In genomic region chr10:58174831-58175230, GRCh38 we compare ENCODE assay signal across 29 cellular contexts.
"Had no signal": no experiment of that assay in that cellular context is flagged by ENCODE, and none has a peak within 500 bp of the region (broad histone marks: within the 10 kb centered on the region; RNA-seq: fewer than 3 reads in every experiment).

No MANE protein-coding gene starts in this region.

- H3K4me1 Mint-ChIP-seq: memory B cell; naive thymus-derived CD8-positive, alpha-beta T cell; neural crest cell; stimulated activated effector memory CD8-positive, alpha-beta T cell treated with anti-CD3 and anti-CD28 coated beads, Interleukin-12 subunit alpha, Interleukin-12 subunit beta, amount 100 ng/mL, for 72 hours; stimulated activated naive CD8-positive, alpha-beta T cell treated with anti-CD3 and anti-CD28 coated beads, Interleukin-15, amount 100 ng/mL, for 72 hours had no signal

- H3K4me3 ChIP-seq: left ventricle myocardium inferior, lung, pancreas, prostate gland, skin epidermis, spleen, testis, thyroid gland, upper lobe of right lung had no signal

- H3K27ac ChIP-seq: left ventricle myocardium inferior, pancreas, prostate gland, skin epidermis, spleen, testis, thyroid gland, upper lobe of right lung had no signal

- ATAC-seq: naive thymus-derived CD8-positive, alpha-beta T cell; pancreas; right cardiac atrium; sciatic nerve; stimulated activated effector memory CD8-positive, alpha-beta T cell treated with anti-CD3 and anti-CD28 coated beads, Interleukin-12 subunit alpha, Interleukin-12 subunit beta, amount 100 ng/mL, for 72 hours; stimulated activated naive CD8-positive, alpha-beta T cell treated with anti-CD3 and anti-CD28 coated beads, Interleukin-15, amount 100 ng/mL, for 72 hours; upper lobe of right lung had no signal

- H3K9me3 ChIP-seq: left ventricle myocardium inferior, pancreas, prostate gland, spleen, testis, thyroid gland, upper lobe of right lung had no signal

- H3K9me3 Mint-ChIP-seq: memory B cell; naive thymus-derived CD8-positive, alpha-beta T cell; nephron; neural crest cell; stimulated activated effector memory CD8-positive, alpha-beta T cell treated with anti-CD3 and anti-CD28 coated beads, Interleukin-12 subunit alpha, Interleukin-12 subunit beta, amount 100 ng/mL, for 72 hours had no signal

- H3K36me3 ChIP-seq: left ventricle myocardium inferior, pancreas, prostate gland, spleen, thyroid gland, upper lobe of right lung had no signal

- H3K27me3 ChIP-seq: pancreas, spleen, testis, thyroid gland, upper lobe of right lung had no signal

- H3K27ac Mint-ChIP-seq: memory B cell; naive thymus-derived CD8-positive, alpha-beta T cell; nephron; stimulated activated effector memory CD8-positive, alpha-beta T cell treated with anti-CD3 and anti-CD28 coated beads, Interleukin-12 subunit alpha, Interleukin-12 subunit beta, amount 100 ng/mL, for 72 hours; stimulated activated naive CD8-positive, alpha-beta T cell treated with anti-CD3 and anti-CD28 coated beads, Interleukin-15, amount 100 ng/mL, for 72 hours had no signal

- H3K36me3 Mint-ChIP-seq: memory B cell; naive thymus-derived CD8-positive, alpha-beta T cell; stimulated activated effector memory CD8-positive, alpha-beta T cell treated with anti-CD3 and anti-CD28 coated beads, Interleukin-12 subunit alpha, Interleukin-12 subunit beta, amount 100 ng/mL, for 72 hours had no signal

- H3K4me3 Mint-ChIP-seq: memory B cell; naive thymus-derived CD8-positive, alpha-beta T cell; nephron; neural crest cell; stimulated activated effector memory CD8-positive, alpha-beta T cell treated with anti-CD3 and anti-CD28 coated beads, Interleukin-12 subunit alpha, Interleukin-12 subunit beta, amount 100 ng/mL, for 72 hours; stimulated activated naive CD8-positive, alpha-beta T cell treated with anti-CD3 and anti-CD28 coated beads, Interleukin-15, amount 100 ng/mL, for 72 hours had no signal

- FAIRE-seq: keratinocyte, pancreas, urothelium cell line had no signal

- H3K4me1 ChIP-seq: left ventricle myocardium inferior, pancreas, prostate gland, spleen, testis, thyroid gland, upper lobe of right lung had no signal

- DNase-seq: head of caudate nucleus; hippocampal formation; kidney glomerular epithelial cell; left ventricle myocardium inferior; midbrain; naive thymus-derived CD8-positive, alpha-beta T cell; nucleus accumbens; pancreas; posterior cingulate gyrus; retina; right cardiac atrium; spleen; stimulated activated CD4-positive, alpha-beta T cell treated with anti-CD3 and anti-CD28 coated beads, Interleukin-4, amount 100 ng/mL, for 24 hours; stimulated activated naive CD4-positive, alpha-beta T cell treated with Interleukin-2 at 50 U/mL for 16 hours; stimulated activated naive CD8-positive, alpha-beta T cell treated with anti-CD3 and anti-CD28 coated beads, Interleukin-15, amount 100 ng/mL, for 72 hours; testis; thyroid gland; trophoblast cell; upper lobe of right lung had no signal
